ENCODE assay signal across 20 cellular contexts in the genomic region with DNA sequence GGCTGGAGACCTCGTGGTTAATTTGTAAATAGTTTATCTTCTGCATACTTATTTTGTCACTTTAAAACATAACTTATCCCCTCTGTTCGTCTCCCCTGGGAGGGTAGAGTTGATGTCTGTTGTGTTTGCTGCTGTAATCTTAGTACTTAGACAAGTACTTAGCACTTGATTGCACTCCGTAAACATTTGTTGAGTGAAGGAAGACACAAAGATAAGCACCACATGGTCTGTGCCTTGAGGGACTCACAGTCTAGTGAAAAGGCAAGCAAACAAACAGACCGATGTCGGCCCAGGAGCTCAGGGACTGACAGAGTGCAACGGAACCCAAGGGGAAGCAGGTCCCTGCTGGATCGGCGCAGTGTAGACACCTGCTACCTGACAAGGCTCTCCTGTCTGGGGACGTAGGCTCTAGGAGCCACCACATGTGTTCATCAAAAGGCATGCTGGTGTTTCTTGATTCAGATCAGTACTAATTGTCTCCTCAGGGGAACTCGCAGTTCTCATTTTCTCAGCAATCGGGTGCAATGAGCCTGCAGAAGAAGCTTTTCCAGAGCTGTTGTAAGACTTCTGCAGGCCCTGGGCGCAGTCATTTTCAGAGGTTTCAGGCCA. TPM values are rescaled to one million over a fixed set of nuclear protein-coding genes. Genes with fewer than 3 reads are reported as not detected.
DNase-seq lines count a peak whose midpoint lies in the region; ATAC-seq and TF ChIP-seq lines count a peak whose summit lies in the region.
"Had no signal": no experiment of that assay in that cellular context is flagged by ENCODE, and none has a peak within 500 bp of the region (broad histone marks: within the 10 kb centered on the region; RNA-seq: fewer than 3 reads in every experiment).

No MANE protein-coding gene starts in this region.

- POLR2A ChIA-PET in HEK293 (lab: Yijun Ruan, JAX) = no interaction called here

- peaks cover 22% of the 10 kb centered on the region for H3K27me3 Mint-ChIP-seq in T-helper 17 cell
- H3K27me3 Mint-ChIP-seq in stimulated activated memory B cell treated with anti-CD40 and anti-IgM and Interleukin-4, amounts not matched to agents 10 μg/mL and 1 μg/mL and 100 μg/mL, for 72 hours = peaks cover 62% of the 10 kb centered on the region

- DNase-seq in NCI-H187 (lab: John Stamatoyannopoulos, UW) (peak; percentile 9 to 10), NCI-H187 treated with DMSO at 0.1 percent for 48 hours (lab: John Stamatoyannopoulos, UW) (no peak), T-helper 17 cell (no peak), SIG-M5 (lab: John Stamatoyannopoulos, UW) (no peak), glomerular visceral epithelial cell (ENCODE audit: extremely low spot score) (no peak)
- DNase-seq in stimulated activated CD4-positive, alpha-beta T cell treated with anti-CD3 and anti-CD28 coated beads, Interleukin-15, amount 100 ng/mL, for 24 hours = no peak
- DNase-seq: 8988T; DMS53; Kasumi-1; NCI-H1436; NCI-H2029; NCI-H524 treated with DMSO at 0.1 percent for 48 hours; NK-92 treated with Interleukin-12 subunit alpha and Interleukin-12 subunit beta, amount 100 ng/mL, for 24 hours; SJCRH30; T-helper 1 cell had no signal

- no peak overlapping the region for H3K4me3 ChIP-seq in HEK293 (ENCODE audit: low read depth, low read length)
- H3K4me3 ChIP-seq: SJCRH30 had no signal

- peaks cover 10% of the 10 kb centered on the region for H3K4me1 Mint-ChIP-seq in T-helper 17 cell
- no peaks in the 10 kb centered on the region for H3K4me1 Mint-ChIP-seq in stimulated activated memory B cell treated with anti-CD40 and anti-IgM and Interleukin-4, amounts not matched to agents 10 μg/mL and 1 μg/mL and 100 μg/mL, for 72 hours

- no peak for TF ChIP-seq CTCF in HEK293 (tag by site-specific recombination; IDR thresholded peaks at IDR 0.05)

- CTCF ChIA-PET in HEK293 (lab: Yijun Ruan, JAX) = no interaction called here

- no peaks in the 10 kb centered on the region for H3K9me3 Mint-ChIP-seq in stimulated activated memory B cell treated with anti-CD40 and anti-IgM and Interleukin-4, amounts not matched to agents 10 μg/mL and 1 μg/mL and 100 μg/mL, for 72 hours

- H3K27ac ChIP-seq in HEK293 (ENCODE audit: extremely low read depth, low read depth, low read length) = no peak overlapping the region
- H3K27ac ChIP-seq: SJCRH30 had no signal

- peak overlapping the region; percentile 56 for H3K27ac Mint-ChIP-seq in T-helper 17 cell
- H3K27ac Mint-ChIP-seq in stimulated activated memory B cell treated with anti-CD40 and anti-IgM and Interleukin-4, amounts not matched to agents 10 μg/mL and 1 μg/mL and 100 μg/mL, for 72 hours = no peak overlapping the region

- no peak overlapping the region for H3K4me3 Mint-ChIP-seq in T-helper 17 cell
- no peak overlapping the region for H3K4me3 Mint-ChIP-seq in stimulated activated memory B cell treated with anti-CD40 and anti-IgM and Interleukin-4, amounts not matched to agents 10 μg/mL and 1 μg/mL and 100 μg/mL, for 72 hours

- H3K9me3 ChIP-seq in HEK293 (ENCODE audit: control insufficient read depth, insufficient read depth, low read depth, low read length) = no peaks in the 10 kb centered on the region
- H3K9me3 ChIP-seq in T-helper 17 cell (ENCODE audit: control insufficient read depth, low read length, poor library complexity, severe bottlenecking) = no peaks in the 10 kb centered on the region

- H3K36me3 Mint-ChIP-seq in T-helper 17 cell (ENCODE audit: low read depth) = no peaks in the 10 kb centered on the region
- H3K36me3 Mint-ChIP-seq in stimulated activated memory B cell treated with anti-CD40 and anti-IgM and Interleukin-4, amounts not matched to agents 10 μg/mL and 1 μg/mL and 100 μg/mL, for 72 hours = no peaks in the 10 kb centered on the region

- H3K36me3 ChIP-seq in HEK293 (ENCODE audit: control insufficient read depth in 2 of 2, insufficient read depth in 1 of 2, low read length in 2 of 2) = no peaks in the 10 kb centered on the region
- H3K36me3 ChIP-seq: SJCRH30 had no signal

- no peak for ATAC-seq in T-helper 17 cell
- peak; percentile 63 for ATAC-seq in stimulated activated memory B cell treated with anti-CD40 and anti-IgM and Interleukin-4, amounts not matched to agents 10 μg/mL and 1 μg/mL and 100 μg/mL, for 72 hours
- ATAC-seq: Panc1 had no signal

- no peaks in the 10 kb centered on the region for H3K4me1 ChIP-seq in HEK293 (ENCODE audit: control insufficient read depth, insufficient read depth, low read length)

TF ChIP-seq in HEK293, 187 proteins besides CTCF, POLR2A, EP300 and RAD21:
- TF ChIP-seq TRIM28 (IDR thresholded peaks at IDR 0.05; ENCODE audit: borderline replicate concordance, low read length) (peak; percentile 73; the same call in 1 of the 2 replicates), ZBTB8A (tag by site-specific recombination; IDR thresholded peaks at IDR 0.05) (no peak), ZNF266 (tag by site-specific recombination; IDR thresholded peaks at IDR 0.05; ENCODE audit: low read depth) (no peak)
- TF ChIP-seq, protein P1, sequence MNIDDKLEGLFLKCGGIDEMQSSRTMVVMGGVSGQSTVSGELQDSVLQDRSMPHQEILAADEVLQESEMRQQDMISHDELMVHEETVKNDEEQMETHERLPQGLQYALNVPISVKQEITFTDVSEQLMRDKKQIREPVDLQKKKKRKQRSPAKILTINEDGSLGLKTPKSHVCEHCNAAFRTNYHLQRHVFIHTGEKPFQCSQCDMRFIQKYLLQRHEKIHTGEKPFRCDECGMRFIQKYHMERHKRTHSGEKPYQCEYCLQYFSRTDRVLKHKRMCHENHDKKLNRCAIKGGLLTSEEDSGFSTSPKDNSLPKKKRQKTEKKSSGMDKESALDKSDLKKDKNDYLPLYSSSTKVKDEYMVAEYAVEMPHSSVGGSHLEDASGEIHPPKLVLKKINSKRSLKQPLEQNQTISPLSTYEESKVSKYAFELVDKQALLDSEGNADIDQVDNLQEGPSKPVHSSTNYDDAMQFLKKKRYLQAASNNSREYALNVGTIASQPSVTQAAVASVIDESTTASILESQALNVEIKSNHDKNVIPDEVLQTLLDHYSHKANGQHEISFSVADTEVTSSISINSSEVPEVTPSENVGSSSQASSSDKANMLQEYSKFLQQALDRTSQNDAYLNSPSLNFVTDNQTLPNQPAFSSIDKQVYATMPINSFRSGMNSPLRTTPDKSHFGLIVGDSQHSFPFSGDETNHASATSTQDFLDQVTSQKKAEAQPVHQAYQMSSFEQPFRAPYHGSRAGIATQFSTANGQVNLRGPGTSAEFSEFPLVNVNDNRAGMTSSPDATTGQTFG (tag by site-specific recombination; IDR thresholded peaks at IDR 0.05; ENCODE audit: borderline replicate concordance) = no peak

RNA-seq across cellular contexts. Expression of gene EDN3, which starts 31.4 kb away (rescaled TPM):
- total RNA-seq in T-helper 17 cell = 1 to 10 TPM in 1 of 2 donors, under 1 TPM in 1; 0.92 to 1.0 TPM
- total RNA-seq: H4, MCF 10A had no signal

Comparison
In these comparisons a context has a peak if more than half of its experiments do, and no peak if none do; other contexts are left out.
1. DNase-seq: peak in NCI-H187 (2 of 2); none in NCI-H187 treated with DMSO at 0.1 percent for 48 hours (single experiment), T-helper 17 cell (0 of 3), SIG-M5 (single experiment), stimulated activated CD4-positive, alpha-beta T cell treated with anti-CD3 and anti-CD28 coated beads, Interleukin-15, amount 100 ng/mL, for 24 hours (single experiment) and glomerular visceral epithelial cell (single experiment).